In the genomic region with DNA sequence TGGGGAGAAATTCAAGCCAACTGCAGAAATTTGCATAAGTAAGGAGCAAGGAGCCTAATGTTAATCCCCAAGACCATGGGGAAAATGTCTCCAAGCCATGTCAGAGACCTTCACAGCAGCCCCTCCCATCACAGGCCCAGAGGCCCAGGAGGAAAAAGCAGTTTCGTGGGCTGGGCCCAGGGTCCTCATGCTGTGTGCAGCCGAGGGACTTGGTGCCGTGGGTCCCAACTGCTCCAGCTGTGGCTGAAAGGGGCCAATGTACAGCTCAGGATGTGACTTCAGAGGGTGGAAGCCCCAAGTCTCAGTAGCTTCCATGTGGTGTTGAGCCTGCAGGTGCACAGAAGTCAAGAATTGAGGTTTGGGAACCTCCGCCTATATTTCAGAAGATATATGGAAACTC, we compare ENCODE assay signal across 2 cellular contexts. TPM values are rescaled to one million over a fixed set of nuclear protein-coding genes. Genes with fewer than 3 reads are reported as not detected.
"Had no signal": no experiment of that assay in that cellular context is flagged by ENCODE, and none has a peak within 500 bp of the region (broad histone marks: within the 10 kb centered on the region; RNA-seq: fewer than 3 reads in every experiment).

No MANE protein-coding gene starts in this region.

RNA-seq across cellular contexts. Expression of a gene that starts 23.8 kb away (rescaled TPM):
- total RNA-seq: G401, GM12878 had no signal
- polyA plus RNA-seq: GM12878 had no signal
